In genomic region chr20:58233881-58234528, GRCh38 we compare ENCODE assay signal across 9 cellular contexts. TPM values are rescaled to one million over a fixed set of nuclear protein-coding genes. Genes with fewer than 3 reads are reported as not detected.
A peak's percentile ranks its signal among the peaks of the same experiment; 100 is the strongest.
DNase-seq lines count a peak whose midpoint lies in the region; ATAC-seq and TF ChIP-seq lines count a peak whose summit lies in the region.
"Had no signal": no experiment of that assay in that cellular context is flagged by ENCODE, and none has a peak within 500 bp of the region (broad histone marks: within the 10 kb centered on the region; RNA-seq: fewer than 3 reads in every experiment).

No MANE protein-coding gene starts in this region.

- H3K27ac ChIP-seq in cardiac muscle cell (no peak overlapping the region), psoas muscle (no peak overlapping the region)
- no peak overlapping the region for H3K27ac ChIP-seq in effector memory CD4-positive, alpha-beta T cell (ENCODE audit: insufficient read depth, low read length, poor library complexity, severe bottlenecking)

- H3K9me3 ChIP-seq in cardiac muscle cell (ENCODE audit: low read depth), result no peaks in the 10 kb centered on the region
- no peaks in the 10 kb centered on the region for H3K9me3 ChIP-seq in effector memory CD4-positive, alpha-beta T cell (ENCODE audit: control insufficient read depth, low read length)
- H3K9me3 ChIP-seq in psoas muscle, result no peaks in the 10 kb centered on the region

- H3K36me3 ChIP-seq in cardiac muscle cell (no peaks in the 10 kb centered on the region), psoas muscle (ENCODE audit: insufficient read depth in 1 of 2, low read depth in 1 of 2) (peaks cover 0 to 30% of the 10 kb centered on the region in 2 donors)
- no peaks in the 10 kb centered on the region for H3K36me3 ChIP-seq in effector memory CD4-positive, alpha-beta T cell (ENCODE audit: control insufficient read depth, insufficient read depth, low read length)

- ATAC-seq in psoas muscle (no peak), GM21360 (IDR thresholded peaks at IDR 0.05; ENCODE audit: unreplicated experiment) (no peak), HG03565 (IDR thresholded peaks at IDR 0.05; ENCODE audit: unreplicated experiment) (no peak), HG03571 (IDR thresholded peaks at IDR 0.05; ENCODE audit: unreplicated experiment) (no peak)

- TF ChIP-seq CTCF in cardiac muscle cell (IDR thresholded peaks at IDR 0.05; ENCODE audit: low read depth, low read length) (peak; percentile 83), WI38 (IDR thresholded peaks at IDR 0.05; ENCODE audit: low read depth, low read length) (peak; percentile 94), psoas muscle (IDR thresholded peaks at IDR 0.05) (peak; percentile 41)

- H3K27me3 ChIP-seq in cardiac muscle cell (peaks cover 20% of the 10 kb centered on the region), psoas muscle (ENCODE audit: insufficient read depth in 3 of 3, low read length in 2 of 3) (peaks cover 0 to 9% (median 0%) of the 10 kb centered on the region in 3 donors)
- H3K27me3 ChIP-seq in effector memory CD4-positive, alpha-beta T cell (replicated peaks; ENCODE audit: control insufficient read depth, insufficient read depth, low read length, poor library complexity, severe bottlenecking), result peaks cover 13% of the 10 kb centered on the region

- intact Hi-C loops in cardiac septum (cut with DNase I) (loop anchor here (10.0 kb wide), 2 partner anchors 621 to 991 kb away; partner anchors contain the start of genes GNAS and GNAS-AS1), psoas muscle (cut with DNase I) (loop anchor here (5.0 to 10.0 kb wide), 3 partner anchors 121 to 611 kb away; no protein-coding TSS in a partner anchor)

- H3K4me1 ChIP-seq in cardiac muscle cell (ENCODE audit: low read depth) (no peaks in the 10 kb centered on the region), psoas muscle (no peaks in the 10 kb centered on the region)
- no peaks in the 10 kb centered on the region for H3K4me1 ChIP-seq in effector memory CD4-positive, alpha-beta T cell (ENCODE audit: control insufficient read depth, insufficient read depth, low read length, poor library complexity, severe bottlenecking)

- WGBS in psoas muscle, 3 donors, result 49 to 60% (median 56%) methylated on average over 8 of the region's 8 CpGs

- DNase-seq in cardiac muscle cell (ENCODE audit: low read depth in 1 of 2, low spot score in 1 of 2) (peak; percentile 18 to 43), cardiac septum (ENCODE audit: low spot score) (no peak), psoas muscle (peak in 1 of 2 donors; percentile 27)
- DNase-seq in effector memory CD4-positive, alpha-beta T cell, result peak in 2 of 3 donors; percentile 14 to 34

- no peak overlapping the region for H3K4me3 ChIP-seq in cardiac muscle cell
- H3K4me3 ChIP-seq in WI38 (ENCODE audit: low read depth, low read length), result no peak overlapping the region
- H3K4me3 ChIP-seq in effector memory CD4-positive, alpha-beta T cell (ENCODE audit: insufficient read depth, low read depth, low read length, poor library complexity, severe bottlenecking), result no peak overlapping the region
- H3K4me3 ChIP-seq in psoas muscle, result no peak overlapping the region

RNA-seq across cellular contexts. Expression of gene ANKRD60, which starts 5.6 kb away (rescaled TPM):
- total RNA-seq in cardiac muscle cell, result not detected in 2 replicates
- not detected in 2 replicates for polyA plus RNA-seq in cardiac muscle cell
- not detected for total RNA-seq in cardiac septum
- not detected for total RNA-seq in psoas muscle
- not detected for polyA plus RNA-seq in psoas muscle
- polyA plus RNA-seq: adipose tissue had no signal

Comparison
In these comparisons a context has a peak if more than half of its experiments do, and no peak if none do; other contexts are left out.
1. CTCF ChIP-seq: peak in every context shown above with its lines; median percentile 94 in WI38; 83 in cardiac muscle cell; 41 in psoas muscle.